10 cellular contexts compared by ENCODE assay signal in the genomic region with DNA sequence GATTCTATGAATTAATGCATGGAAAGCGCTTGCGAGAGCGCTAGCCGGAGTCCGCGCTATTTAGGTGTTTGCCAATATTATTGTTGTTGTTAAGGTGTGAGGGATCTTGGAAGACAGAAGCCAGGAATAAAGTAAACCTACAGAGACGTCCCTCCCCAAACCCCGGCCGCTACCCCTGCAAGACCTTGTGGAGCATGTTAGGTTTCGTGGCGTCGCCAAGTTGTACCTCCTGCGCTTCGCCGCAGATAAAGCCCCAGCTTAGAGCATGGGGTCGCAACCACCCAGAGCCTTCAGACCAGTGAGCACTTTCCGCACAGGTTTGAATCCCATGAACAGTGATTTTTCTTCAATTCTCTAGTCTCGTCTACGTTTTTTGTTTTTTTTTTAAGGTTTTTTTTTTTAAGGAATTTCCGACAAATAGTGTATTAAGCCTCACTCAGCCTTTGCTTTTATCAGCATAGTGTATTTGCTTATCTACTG. TPM values are rescaled to one million over a fixed set of nuclear protein-coding genes. Genes with fewer than 3 reads are reported as not detected.
DNase-seq lines count a peak whose midpoint lies in the region; ATAC-seq, FAIRE-seq and TF ChIP-seq lines count a peak whose summit lies in the region.
"Had no signal": no experiment of that assay in that cellular context is flagged by ENCODE, and none has a peak within 500 bp of the region (broad histone marks: within the 10 kb centered on the region; RNA-seq: fewer than 3 reads in every experiment).

No MANE protein-coding gene starts in this region.

- TF ChIP-seq CTCF in BE2C (IDR thresholded peaks at IDR 0.05; ENCODE audit: low read depth, low read length): no peak
- TF ChIP-seq CTCF in coronary artery (IDR thresholded peaks at IDR 0.05): no peak
- TF ChIP-seq CTCF in kidney (IDR thresholded peaks at IDR 0.05; ENCODE audit: borderline replicate concordance, extremely low read depth, insufficient read depth): no peak

- no peak overlapping the region for H3K9ac ChIP-seq in HUES64 (ENCODE audit: low read depth, low read length)
- H3K9ac ChIP-seq in kidney (ENCODE audit: low read length in 2 of 2): no peak overlapping the region

- H3K4me1 Mint-ChIP-seq in naive thymus-derived CD4-positive, alpha-beta T cell: peaks cover 11 to 35% (median 30%) of the 10 kb centered on the region in 7 donors

- H3K9me3 ChIP-seq in BE2C: no peaks in the 10 kb centered on the region
- no peaks in the 10 kb centered on the region for H3K9me3 ChIP-seq in HUES64 (ENCODE audit: insufficient read depth, low read depth, low read length)
- H3K9me3 ChIP-seq in naive thymus-derived CD4-positive, alpha-beta T cell (ENCODE audit: control insufficient read depth in 2 of 3, low read length in 3 of 3): no peaks in the 10 kb centered on the region
- peaks cover 3% of the 10 kb centered on the region in 2 donors for H3K9me3 ChIP-seq in kidney (ENCODE audit: control insufficient read depth in 1 of 2, low read length in 2 of 2)

- no peak for ATAC-seq in naive thymus-derived CD4-positive, alpha-beta T cell
- no peak for ATAC-seq in GM18870 (IDR thresholded peaks at IDR 0.05; ENCODE audit: unreplicated experiment)

- WGBS in HUES64: under 1% methylated on average over 18 of the region's 20 CpGs

- peaks cover 0 to 15% (median 0%) of the 10 kb centered on the region in 5 donors for H3K36me3 Mint-ChIP-seq in naive thymus-derived CD4-positive, alpha-beta T cell

- peaks cover 3 to 75% (median 35%) of the 10 kb centered on the region in 11 donors for H3K9me3 Mint-ChIP-seq in naive thymus-derived CD4-positive, alpha-beta T cell

- H3K27ac Mint-ChIP-seq in naive thymus-derived CD4-positive, alpha-beta T cell: peak overlapping the region in 1 of 9 donors; percentile 37

- H3K27ac ChIP-seq in HUES64 (ENCODE audit: low read depth, low read length) (no peak overlapping the region), coronary artery (no peak overlapping the region), kidney (ENCODE audit: low read depth in 2 of 2, low read length in 2 of 2) (no peak overlapping the region)
- H3K27ac ChIP-seq in naive thymus-derived CD4-positive, alpha-beta T cell (ENCODE audit: low read depth, low read length): no peak overlapping the region

- intact Hi-C loops in naive thymus-derived CD4-positive, alpha-beta T cell (cut with micrococcal nuclease): no loop called here
- intact Hi-C loops in kidney (cut with DNase I): no loop called here

- H3K4me1 ChIP-seq in BE2C: no peaks in the 10 kb centered on the region
- H3K4me1 ChIP-seq in HUES64 (ENCODE audit: insufficient read depth, low read length): peaks cover 5% of the 10 kb centered on the region; the same call in 1 of the 2 replicates
- peaks cover 10 to 14% of the 10 kb centered on the region in 2 donors for H3K4me1 ChIP-seq in naive thymus-derived CD4-positive, alpha-beta T cell (ENCODE audit: control insufficient read depth in 2 of 2, insufficient read depth in 2 of 2, low read length in 2 of 2)
- H3K4me1 ChIP-seq in kidney (ENCODE audit: control insufficient read depth in 1 of 2, insufficient read depth in 1 of 2, low read depth in 1 of 2, low read length in 2 of 2): no peaks in the 10 kb centered on the region

- H3K27me3 ChIP-seq in BE2C (peaks cover 60% of the 10 kb centered on the region), HUES64 (ENCODE audit: insufficient read depth, low read length) (peaks cover 97% of the 10 kb centered on the region)
- H3K27me3 ChIP-seq in naive thymus-derived CD4-positive, alpha-beta T cell (ENCODE audit: control insufficient read depth in 2 of 2, insufficient read depth in 2 of 2, low read length in 2 of 2): peaks cover 52 to 63% of the 10 kb centered on the region in 2 donors

- peak overlapping the region; percentile 54 for H3K4me3 ChIP-seq in BE2C (ENCODE audit: low read depth, low read length)
- H3K4me3 ChIP-seq in HUES64 (ENCODE audit: low read length): peak overlapping the region; percentile 57
- H3K4me3 ChIP-seq in coronary artery: peak overlapping the region; percentile 53
- no peak overlapping the region for H3K4me3 ChIP-seq in naive thymus-derived CD4-positive, alpha-beta T cell (ENCODE audit: low read length)
- no peak overlapping the region for H3K4me3 ChIP-seq in kidney (ENCODE audit: low read length in 2 of 2)

- no peak for DNase-seq in BE2C
- no peak for DNase-seq in coronary artery (ENCODE audit: low spot score)
- no peak for DNase-seq in naive thymus-derived CD4-positive, alpha-beta T cell
- DNase-seq in NCI-H2196 treated with DMSO at 0.1 percent for 48 hours (lab: John Stamatoyannopoulos, UW; ENCODE audit: unreplicated experiment): no peak
- DNase-seq in kidney: no peak
- DNase-seq in NCI-H345 treated with DMSO at 0.1 percent for 48 hours (lab: John Stamatoyannopoulos, UW; ENCODE audit: unreplicated experiment): no peak
- DNase-seq: activated CD4-positive, alpha-beta T cell treated with anti-CD3 and anti-CD28 coated beads, Interleukin-2, amount 50 U/mL, for 4 hours; NCI-H1436 treated with DMSO at 0.1 percent for 48 hours had no signal

- H3K4me3 Mint-ChIP-seq in naive thymus-derived CD4-positive, alpha-beta T cell: peak overlapping the region in 7 of 10 donors; percentile 1 to 87 (median 53)

- H3K27me3 Mint-ChIP-seq in naive thymus-derived CD4-positive, alpha-beta T cell: peaks cover 87 to 99% (median 91%) of the 10 kb centered on the region in 5 donors

- no peaks in the 10 kb centered on the region for H3K36me3 ChIP-seq in BE2C
- no peaks in the 10 kb centered on the region for H3K36me3 ChIP-seq in HUES64 (ENCODE audit: insufficient read depth, low read length)
- H3K36me3 ChIP-seq in naive thymus-derived CD4-positive, alpha-beta T cell (ENCODE audit: control insufficient read depth in 2 of 3, insufficient read depth in 3 of 3, low read length in 3 of 3): no peaks in the 10 kb centered on the region
- no peaks in the 10 kb centered on the region for H3K36me3 ChIP-seq in kidney (ENCODE audit: control insufficient read depth in 1 of 2, insufficient read depth in 2 of 2, low read length in 2 of 2)

- POLR2A ChIA-PET in naive thymus-derived CD4-positive, alpha-beta T cell (lab: Charles Lee): no interaction called here

- FAIRE-seq in kidney (lab: Jason Lieb, UNC): no peak

- CTCF ChIA-PET in naive thymus-derived CD4-positive, alpha-beta T cell (lab: Charles Lee): no interaction called here

RNA-seq across cellular contexts. Expression of a gene that starts 16.9 kb away (rescaled TPM):
- 23.5 TPM for polyA plus RNA-seq in BE2C (2012; ENCODE audit: insufficient read depth, insufficient read length, low read depth)
- 11.2 TPM for polyA plus RNA-seq in HUES64 (2013, experiment 1 of 2)
- 13.0 TPM for polyA plus RNA-seq in HUES64 (2013, experiment 2 of 2)
- 1 to 10 TPM in 2 of 5 experiments, under 1 TPM in 3; 0.59 to 5.2 (median 0.84) TPM for total RNA-seq in naive thymus-derived CD4-positive, alpha-beta T cell
- 1 to 10 TPM in 1 of 2 donors, not detected in 1; 1.6 TPM for polyA plus RNA-seq in naive thymus-derived CD4-positive, alpha-beta T cell
- 15.6 TPM for total RNA-seq in kidney
- polyA plus RNA-seq in kidney (ENCODE audit: insufficient read depth, low read depth, low replicate concordance): 8.1 TPM

RNA-seq across cellular contexts. Expression of a gene that starts 43.8 kb away (rescaled TPM):
- 5.4 TPM for polyA plus RNA-seq in BE2C (2012; ENCODE audit: insufficient read depth, insufficient read length, low read depth)
- 4.5 TPM for polyA plus RNA-seq in HUES64 (2013, experiment 1 of 2)
- 4.9 TPM for polyA plus RNA-seq in HUES64 (2013, experiment 2 of 2)
- 10 to 100 TPM in 2 of 5 experiments, 1 to 10 TPM in 3; 2.8 to 11.8 (median 8.7) TPM for total RNA-seq in naive thymus-derived CD4-positive, alpha-beta T cell
- 1 to 10 TPM; 6.6 to 8.2 TPM for polyA plus RNA-seq in naive thymus-derived CD4-positive, alpha-beta T cell
- total RNA-seq in kidney: 7.4 TPM
- polyA plus RNA-seq in kidney (ENCODE audit: insufficient read depth, low read depth, low replicate concordance): 3.9 TPM

RNA-seq across cellular contexts. Expression of a gene that starts 50.9 kb away (rescaled TPM):
- 0.45 TPM for polyA plus RNA-seq in BE2C (2012; ENCODE audit: insufficient read depth, insufficient read length, low read depth)
- not detected for polyA plus RNA-seq in HUES64 (2013, experiment 1 of 2)
- polyA plus RNA-seq in HUES64 (2013, experiment 2 of 2): not detected
- under 1 TPM in 4 of 5 experiments, not detected in 1; 0.12 to 0.30 (median 0.25) TPM for total RNA-seq in naive thymus-derived CD4-positive, alpha-beta T cell
- under 1 TPM; 0.12 to 0.21 TPM for polyA plus RNA-seq in naive thymus-derived CD4-positive, alpha-beta T cell
- 1.2 TPM for total RNA-seq in kidney
- polyA plus RNA-seq in kidney (ENCODE audit: insufficient read depth, low read depth, low replicate concordance): 1.7 TPM

RNA-seq across cellular contexts. Expression of a gene that starts 58.7 kb away (rescaled TPM):
- 10.6 TPM for polyA plus RNA-seq in BE2C (2012; ENCODE audit: insufficient read depth, insufficient read length, low read depth)
- polyA plus RNA-seq in HUES64 (2013, experiment 1 of 2): 11.5 TPM
- polyA plus RNA-seq in HUES64 (2013, experiment 2 of 2): 11.2 TPM
- 10 to 100 TPM in 4 of 5 experiments, 1 to 10 TPM in 1; 8.0 to 27.8 (median 12.5) TPM for total RNA-seq in naive thymus-derived CD4-positive, alpha-beta T cell
- polyA plus RNA-seq in naive thymus-derived CD4-positive, alpha-beta T cell: 10 to 100 TPM; 15.5 to 19.1 TPM
- 17.2 TPM for total RNA-seq in kidney
- 11.8 TPM for polyA plus RNA-seq in kidney (ENCODE audit: insufficient read depth, low read depth, low replicate concordance)

Comparison
In these comparisons a context has a peak if more than half of its experiments do, and no peak if none do; other contexts are left out.
1. H3K4me3 ChIP-seq: peak in BE2C (single experiment), HUES64 (single experiment) and coronary artery (single experiment); none in naive thymus-derived CD4-positive, alpha-beta T cell (single experiment) and kidney (0 of 2).